In the genomic region with DNA sequence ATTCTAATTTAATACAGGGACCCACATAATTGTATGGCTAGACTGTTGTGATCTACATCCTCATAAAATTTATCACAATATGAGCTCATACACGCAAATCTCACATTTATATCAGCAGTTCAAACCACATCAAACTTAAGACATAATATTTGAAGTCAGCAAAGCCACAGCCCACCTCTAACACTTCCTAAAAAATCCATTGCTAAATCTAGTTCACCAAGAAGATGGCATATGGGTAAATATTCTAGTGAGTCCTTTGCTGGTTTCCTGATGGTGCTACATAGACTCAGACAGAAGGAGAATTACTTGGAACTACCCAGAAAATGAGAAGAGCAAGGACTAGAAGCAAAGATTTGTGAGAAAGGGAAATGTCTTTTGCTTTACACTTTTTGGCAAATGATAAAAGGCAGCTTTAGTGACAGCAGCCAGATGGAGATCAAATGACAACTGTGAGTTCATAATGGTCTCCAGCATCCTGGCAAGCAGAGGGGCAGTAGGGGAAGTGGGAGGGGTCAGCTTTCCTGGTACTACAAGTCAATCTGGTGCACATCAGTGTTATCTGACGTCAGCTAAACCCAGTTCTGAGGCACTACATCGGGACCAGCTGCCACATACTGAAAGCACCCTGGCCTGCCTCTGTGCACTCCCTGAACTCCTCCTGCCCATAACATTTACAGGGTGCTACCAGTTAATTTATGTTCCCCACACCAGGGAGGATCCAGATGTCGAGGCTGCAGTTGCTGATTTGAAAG, we compare ENCODE assay signal across 10 cellular contexts. TPM values are rescaled to one million over a fixed set of nuclear protein-coding genes. Genes with fewer than 3 reads are reported as not detected.
DNase-seq lines count a peak whose midpoint lies in the region; ATAC-seq and TF ChIP-seq lines count a peak whose summit lies in the region.
"Had no signal": no experiment of that assay in that cellular context is flagged by ENCODE, and none has a peak within 500 bp of the region (broad histone marks: within the 10 kb centered on the region; RNA-seq: fewer than 3 reads in every experiment).

No MANE protein-coding gene starts in this region.

- H3K4me3 ChIP-seq in adipocyte (ENCODE audit: low read length), result no peak overlapping the region
- H3K4me3 ChIP-seq in lower leg skin (ENCODE audit: low read depth, poor library complexity, severe bottlenecking), result no peak overlapping the region
- H3K4me3 ChIP-seq in PC-9, result no peak overlapping the region
- H3K4me3 ChIP-seq: SK-N-MC had no signal

- DNase-seq in Right ventricle myocardium inferior (ENCODE audit: missing footprints) (no peak), cardiac septum (ENCODE audit: low spot score) (no peak), OCI-M1 (lab: John Stamatoyannopoulos, UW) (peak; percentile 54), adipocyte (ENCODE audit: low read depth) (peak; percentile 49), lower leg skin (ENCODE audit: low spot score in 2 of 2) (peak; percentile 41 to 90), PC-9 (no peak), Calu3 (no peak)

- H3K27me3 ChIP-seq in adipocyte (replicated peaks; ENCODE audit: control insufficient read depth, insufficient read depth, low read length) (no peaks in the 10 kb centered on the region), PC-9 (ENCODE audit: insufficient read depth, low read depth) (no peaks in the 10 kb centered on the region)

- TF ChIP-seq CTCF in lower leg skin (IDR thresholded peaks at IDR 0.05) (no peak), PC-9 (conservative IDR thresholded peaks at IDR 0.05) (no peak), Calu3 (IDR thresholded peaks at IDR 0.05; ENCODE audit: unreplicated experiment) (no peak)

- BruUV-seq in PC-9 (replicated peaks; lab: Mats Ljungman, UMichigan), result no TSS peak
- BruUV-seq in Calu3 (replicated peaks; lab: Mats Ljungman, UMichigan), result no TSS peak

- POLR2A ChIA-PET in PC-9 (lab: Charles Lee; ENCODE audit: unreplicated experiment), result interaction anchor here (0.8 kb wide), 1 partner anchor 10 kb away, joined by 3 read pairs; no protein-coding TSS in a partner anchor

- no peaks in the 10 kb centered on the region for H3K79me2 ChIP-seq in PC-9 (ENCODE audit: low read depth)

- H3K27ac Mint-ChIP-seq in Calu3 (ENCODE audit: unreplicated experiment), result no peak overlapping the region

- H3K4me2 ChIP-seq in PC-9, result no peak overlapping the region

- CTCF ChIA-PET in PC-9 (lab: Charles Lee) (interaction anchor here (0.6 to 1.0 kb wide), 2 partner anchors 10 to 11 kb away, joined by 3 read pairs; a partner anchor contains a TSS), Calu3 (lab: Charles Lee) (interaction anchor here (0.6 kb wide), 2 partner anchors 11 to 701 kb away, joined by 3 to 4 read pairs; a partner anchor contains a TSS)

- no peaks in the 10 kb centered on the region for H4K20me1 ChIP-seq in PC-9 (ENCODE audit: insufficient read depth)

- no peak overlapping the region for H3K4me3 Mint-ChIP-seq in Calu3 (ENCODE audit: low read depth, unreplicated experiment)
- H3K4me3 Mint-ChIP-seq: neural crest cell had no signal

- H3K36me3 ChIP-seq in adipocyte (ENCODE audit: control insufficient read depth, insufficient read depth, low read length, severe bottlenecking), result no peaks in the 10 kb centered on the region
- H3K36me3 ChIP-seq in PC-9 (ENCODE audit: low read depth), result no peaks in the 10 kb centered on the region

- H3K9me3 ChIP-seq in adipocyte (ENCODE audit: control insufficient read depth, low read length) (no peaks in the 10 kb centered on the region), PC-9 (ENCODE audit: insufficient read depth, low read depth) (no peaks in the 10 kb centered on the region)

- H3K27ac ChIP-seq in PC-9, result no peak overlapping the region
- H3K27ac ChIP-seq: SK-N-MC had no signal

- ATAC-seq in Right ventricle myocardium inferior, result peak; percentile 72
- ATAC-seq in GM19035 (IDR thresholded peaks at IDR 0.05; ENCODE audit: unreplicated experiment), result no peak

- no peaks in the 10 kb centered on the region for H3K27me3 Mint-ChIP-seq in Calu3 (ENCODE audit: unreplicated experiment)

- no peak overlapping the region for H2AFZ ChIP-seq in PC-9

- H3K9me3 Mint-ChIP-seq in Calu3 (ENCODE audit: low read depth, unreplicated experiment), result no peaks in the 10 kb centered on the region
- H3K9me3 Mint-ChIP-seq: neural crest cell had no signal

- H3K9me2 ChIP-seq in PC-9 (ENCODE audit: insufficient read depth), result no peaks in the 10 kb centered on the region

- peaks cover 6% of the 10 kb centered on the region for H3F3A ChIP-seq in PC-9 (ENCODE audit: insufficient read depth, low read depth)

- intact Hi-C loops in Right ventricle myocardium inferior (cut with DNase I), result no loop called here
- intact Hi-C loops in cardiac septum (cut with DNase I), result no loop called here
- intact Hi-C loops in lower leg skin (cut with DNase I; ENCODE audit: low total_unique reads), result no loop called here
- intact Hi-C loops in PC-9 (cut with micrococcal nuclease; ENCODE audit: unreplicated experiment), result no loop called here
- intact Hi-C loops in Calu3 (cut with micrococcal nuclease; ENCODE audit: unreplicated experiment), result no loop called here

- no peak overlapping the region for H3K9ac ChIP-seq in adipocyte (ENCODE audit: low read length)

- H3K4me1 ChIP-seq in adipocyte (ENCODE audit: control insufficient read depth, insufficient read depth, low read length) (peaks cover 4% of the 10 kb centered on the region), PC-9 (replicated peaks; ENCODE audit: insufficient read depth) (peaks cover 27% of the 10 kb centered on the region)

- no peaks in the 10 kb centered on the region for H3K4me1 Mint-ChIP-seq in Calu3 (ENCODE audit: low read depth, unreplicated experiment)

- no peak for TF ChIP-seq POLR2A in lower leg skin (IDR thresholded peaks at IDR 0.05)

- no peaks in the 10 kb centered on the region for H3K36me3 Mint-ChIP-seq in Calu3 (ENCODE audit: insufficient read depth, unreplicated experiment)

- WGBS in lower leg skin, 2 donors, result 17 to 19% methylated on average over 4 of the region's 4 CpGs

RNA-seq across cellular contexts. Expression of a gene that starts 10.6 kb away (rescaled TPM):
- 53.8 TPM for total RNA-seq in Right ventricle myocardium inferior
- total RNA-seq in cardiac septum, result 94.9 TPM
- total RNA-seq in lower leg skin, result 10 to 100 TPM; 25.2 to 44.4 (median 29.0) TPM
- 63.6 and 112 TPM in 2 replicates for total RNA-seq in PC-9 (2021)
- total RNA-seq in Calu3 (2022), result 34.0 and 35.4 TPM in 2 replicates

Comparison
In these comparisons a context has a peak if more than half of its experiments do, and no peak if none do; other contexts are left out.
1. DNase-seq: peak in OCI-M1 (single experiment), adipocyte (single experiment) and lower leg skin (2 of 2); none in Right ventricle myocardium inferior (single experiment), cardiac septum (single experiment), PC-9 (0 of 2) and Calu3 (single experiment).